Comparison of ENCODE assay signal across 1 cellular context in the genomic region with DNA sequence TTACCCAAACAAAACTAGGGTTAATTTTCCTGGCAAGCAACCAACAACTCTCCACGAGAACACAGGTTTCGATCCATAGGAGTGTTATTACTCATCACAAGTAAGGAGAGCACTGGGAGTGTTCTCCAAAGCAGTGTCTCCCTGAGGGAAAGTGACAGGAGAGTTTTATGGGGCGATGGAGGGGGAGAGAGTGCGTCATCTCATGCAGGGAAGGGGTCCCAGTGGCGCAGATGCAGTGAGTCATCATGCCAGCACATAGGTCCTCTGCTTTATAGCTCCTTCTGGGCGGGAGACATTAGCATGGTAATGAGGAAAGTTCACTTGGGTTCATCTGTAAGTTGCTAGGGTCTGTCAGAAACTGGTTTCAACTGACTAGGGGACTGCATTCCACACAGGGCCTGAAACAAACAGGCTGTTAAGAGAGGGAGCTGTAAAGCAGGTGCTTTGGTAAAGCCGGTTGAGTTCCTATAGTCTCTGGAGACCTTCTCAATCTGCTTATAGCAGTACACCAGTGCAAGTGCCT.
TF ChIP-seq lines count a peak whose summit lies in the region.

No MANE protein-coding gene starts in this region.

TF ChIP-seq in A549, 52 proteins besides CTCF, POLR2A, EP300 and RAD21 (continued from another document):
- TF ChIP-seq, protein P1, sequence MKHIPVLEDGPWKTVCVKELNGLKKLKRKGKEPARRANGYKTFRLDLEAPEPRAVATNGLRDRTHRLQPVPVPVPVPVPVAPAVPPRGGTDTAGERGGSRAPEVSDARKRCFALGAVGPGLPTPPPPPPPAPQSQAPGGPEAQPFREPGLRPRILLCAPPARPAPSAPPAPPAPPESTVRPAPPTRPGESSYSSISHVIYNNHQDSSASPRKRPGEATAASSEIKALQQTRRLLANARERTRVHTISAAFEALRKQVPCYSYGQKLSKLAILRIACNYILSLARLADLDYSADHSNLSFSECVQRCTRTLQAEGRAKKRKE (CRISPR knock-in tag; IDR thresholded peaks at IDR 0.05; ENCODE audit: low read depth), result no peak
- TF ChIP-seq KDM5A (IDR thresholded peaks at IDR 0.05), result no peak
- peak; percentile 89 for TF ChIP-seq GATA3 (IDR thresholded peaks at IDR 0.05; ENCODE audit: borderline replicate concordance)
- no peak for TF ChIP-seq PHF8 (IDR thresholded peaks at IDR 0.05; ENCODE audit: borderline replicate concordance, low read depth)
- peak; percentile 82 for TF ChIP-seq FOSL2 (IDR thresholded peaks at IDR 0.05)
- peak; percentile 74 for TF ChIP-seq FOSL2 (CRISPR knock-in tag; IDR thresholded peaks at IDR 0.05)
- TF ChIP-seq SMC3 (IDR thresholded peaks at IDR 0.05), result peak; percentile 21; the same call in 1 of the 3 replicates
- TF ChIP-seq NFE2L2 (conservative IDR thresholded peaks at IDR 0.05; ENCODE audit: low read length), result no peak
- TF ChIP-seq RNF2 (IDR thresholded peaks at IDR 0.05; ENCODE audit: borderline replicate concordance, low read depth), result no peak
- no peak for TF ChIP-seq HMGXB4 (CRISPR knock-in tag; IDR thresholded peaks at IDR 0.05; ENCODE audit: borderline replicate concordance)
- peak; percentile 61 to 67; a peak in 4 of 5 replicates for TF ChIP-seq JUN (IDR thresholded peaks at IDR 0.05)
- TF ChIP-seq KDM1A (IDR thresholded peaks at IDR 0.05; ENCODE audit: low read depth), result no peak
- no peak for TF ChIP-seq TP53 (CRISPR knock-in tag; IDR thresholded peaks at IDR 0.05)
- TF ChIP-seq CBX2 (IDR thresholded peaks at IDR 0.05; ENCODE audit: borderline replicate concordance, low read depth), result no peak
- TF ChIP-seq HDAC2 (IDR thresholded peaks at IDR 0.05), result no peak
- no peak for TF ChIP-seq POLR2AphosphoS2 (conservative IDR thresholded peaks at IDR 0.05; ENCODE audit: low read length)
- TF ChIP-seq JUNB (IDR thresholded peaks at IDR 0.05), result peak; percentile 80
- TF ChIP-seq CHD2 (IDR thresholded peaks at IDR 0.05; ENCODE audit: low read length, partially characterized antibody), result no peak
- TF ChIP-seq RFX5 (IDR thresholded peaks at IDR 0.05), result no peak
- no peak for TF ChIP-seq BHLHE40 (IDR thresholded peaks at IDR 0.05; ENCODE audit: low read depth, low read length)
- TF ChIP-seq CEBPB (IDR thresholded peaks at IDR 0.05), result 0 out of 4 replicates have a peak, but pooled peaks of 1 of the 2 experiments have one; percentile 8
TF ChIP-seq in A549: peak in this region for 8.
